ENCODE assay signal across 11 cellular contexts in the genomic region with DNA sequence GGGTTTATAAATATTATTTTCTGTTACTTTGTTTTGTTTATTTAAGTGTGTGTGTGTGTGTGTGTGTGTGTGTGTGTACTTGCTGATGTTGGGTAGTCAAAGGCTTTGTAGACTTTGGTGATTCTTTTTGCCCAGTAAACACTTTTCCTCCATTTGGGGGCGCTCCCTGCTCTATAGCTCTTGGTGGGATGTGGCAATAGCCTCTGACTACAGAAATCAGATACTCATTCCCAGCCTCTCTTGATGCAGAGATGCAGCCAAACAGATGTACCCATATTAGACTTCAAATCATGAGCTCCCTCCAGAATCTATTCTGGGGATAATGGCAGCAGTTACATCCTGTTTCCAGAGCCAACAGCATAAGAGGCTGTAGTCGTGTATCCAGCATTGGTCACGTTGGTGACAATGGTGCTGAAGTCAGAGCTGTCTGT. TPM values are rescaled to one million over a fixed set of nuclear protein-coding genes. Genes with fewer than 3 reads are reported as not detected.
A peak's percentile ranks its signal among the peaks of the same experiment; 100 is the strongest.
DNase-seq lines count a peak whose midpoint lies in the region; ATAC-seq and TF ChIP-seq lines count a peak whose summit lies in the region.
"Had no signal": no experiment of that assay in that cellular context is flagged by ENCODE, and none has a peak within 500 bp of the region (broad histone marks: within the 10 kb centered on the region; RNA-seq: fewer than 3 reads in every experiment).

No MANE protein-coding gene starts in this region.

- H3K9me3 ChIP-seq in skeletal muscle tissue (ENCODE audit: control insufficient read depth in 3 of 3, low read length in 3 of 3) (peaks cover 0 to 5% (median 0%) of the 10 kb centered on the region in 3 donors), esophagus muscularis mucosa (no peaks in the 10 kb centered on the region)

- ATAC-seq in SK-N-SH treated with all-trans-retinoic acid at 6 μM for 48 hours (peak; percentile 65), HG03175 (IDR thresholded peaks at IDR 0.05; ENCODE audit: unreplicated experiment) (no peak), GM19397 (IDR thresholded peaks at IDR 0.05; ENCODE audit: unreplicated experiment) (no peak)

- TF ChIP-seq EP300 in esophagus muscularis mucosa (IDR thresholded peaks at IDR 0.05) = no peak

- H3K27ac ChIP-seq in skeletal muscle tissue (ENCODE audit: low read depth, low read length) (peak overlapping the region; percentile 90), esophagus muscularis mucosa (replicated peaks in 1 of 4) (no peak overlapping the region)
- H3K27ac ChIP-seq: skin epidermis had no signal

- WGBS in esophagus muscularis mucosa = 39% methylated on average over 3 of the region's 3 CpGs

- H3K36me3 ChIP-seq in skeletal muscle tissue (ENCODE audit: control insufficient read depth in 3 of 3, insufficient read depth in 3 of 3, low read length in 3 of 3) (peaks cover 0 to 3% (median 0%) of the 10 kb centered on the region in 3 donors), esophagus muscularis mucosa (no peaks in the 10 kb centered on the region)

- TF ChIP-seq POLR2A in esophagus muscularis mucosa (IDR thresholded peaks at IDR 0.05; ENCODE audit: low read depth) = no peak

- H3K4me3 ChIP-seq in foreskin fibroblast (ENCODE audit: low read depth in 1 of 2, low read length in 2 of 2) (no peak overlapping the region), skeletal muscle tissue (ENCODE audit: low read length in 3 of 3) (no peak overlapping the region), esophagus muscularis mucosa (no peak overlapping the region)
- H3K4me3 ChIP-seq: skin epidermis had no signal

- H3K27me3 ChIP-seq in skeletal muscle tissue (ENCODE audit: control insufficient read depth in 3 of 3, insufficient read depth in 3 of 3, low read length in 3 of 3) (no peaks in the 10 kb centered on the region), esophagus muscularis mucosa (no peaks in the 10 kb centered on the region)

- intact Hi-C loops in esophagus muscularis mucosa (cut with DNase I) = no loop called here

- TF ChIP-seq CTCF in foreskin fibroblast (IDR thresholded peaks at IDR 0.05; ENCODE audit: low read depth, low read length) (peak; percentile 35), esophagus muscularis mucosa (IDR thresholded peaks at IDR 0.05) (peak in 1 of 3 experiments; percentile 5)

- DNase-seq in NCI-H748 (lab: John Stamatoyannopoulos, UW; ENCODE audit: unreplicated experiment) = peak; percentile 33
- DNase-seq in NCI-H748 treated with DMSO at 0.1 percent for 48 hours (lab: John Stamatoyannopoulos, UW) = no peak
- DNase-seq in foreskin fibroblast = peak; percentile 66 to 77
- DNase-seq in esophagus muscularis mucosa (ENCODE audit: extremely low spot score) = no peak
- DNase-seq: activated effector memory CD4-positive, alpha-beta T cell treated with anti-CD3 and anti-CD28 coated beads, Interleukin-2, amount 50 U/mL, for 16 hours; SIG-M5 had no signal

- peaks cover 16 to 24% (median 22%) of the 10 kb centered on the region in 3 donors for H3K4me1 ChIP-seq in skeletal muscle tissue (ENCODE audit: control insufficient read depth in 3 of 3, insufficient read depth in 3 of 3, low read length in 3 of 3)
- no peaks in the 10 kb centered on the region for H3K4me1 ChIP-seq in esophagus muscularis mucosa

- peak overlapping the region in 2 of 3 donors; percentile 18 to 33 for H3K9ac ChIP-seq in skeletal muscle tissue (ENCODE audit: low read depth in 1 of 3, low read length in 3 of 3)

TF ChIP-seq in SK-N-SH treated with all-trans-retinoic acid at 6 μM for 48 hours, 23 proteins besides CTCF, POLR2A, EP300 and RAD21:
- no peak for TF ChIP-seq CSDC2 (CRISPR knock-in tag; IDR thresholded peaks at IDR 0.05)
- TF ChIP-seq, protein P1, sequence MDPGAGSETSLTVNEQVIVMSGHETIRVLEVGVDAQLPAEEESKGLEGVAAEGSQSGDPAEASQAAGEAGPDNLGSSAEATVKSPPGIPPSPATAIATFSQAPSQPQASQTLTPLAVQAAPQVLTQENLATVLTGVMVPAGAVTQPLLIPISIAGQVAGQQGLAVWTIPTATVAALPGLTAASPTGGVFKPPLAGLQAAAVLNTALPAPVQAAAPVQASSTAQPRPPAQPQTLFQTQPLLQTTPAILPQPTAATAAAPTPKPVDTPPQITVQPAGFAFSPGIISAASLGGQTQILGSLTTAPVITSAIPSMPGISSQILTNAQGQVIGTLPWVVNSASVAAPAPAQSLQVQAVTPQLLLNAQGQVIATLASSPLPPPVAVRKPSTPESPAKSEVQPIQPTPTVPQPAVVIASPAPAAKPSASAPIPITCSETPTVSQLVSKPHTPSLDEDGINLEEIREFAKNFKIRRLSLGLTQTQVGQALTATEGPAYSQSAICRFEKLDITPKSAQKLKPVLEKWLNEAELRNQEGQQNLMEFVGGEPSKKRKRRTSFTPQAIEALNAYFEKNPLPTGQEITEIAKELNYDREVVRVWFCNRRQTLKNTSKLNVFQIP (CRISPR knock-in tag; IDR thresholded peaks at IDR 0.05; ENCODE audit: borderline replicate concordance, low read depth) = no peak
- no peak for TF ChIP-seq PPARA (CRISPR knock-in tag; IDR thresholded peaks at IDR 0.05; ENCODE audit: borderline replicate concordance)
- TF ChIP-seq GLIS3 (CRISPR knock-in tag; IDR thresholded peaks at IDR 0.05) = no peak
- no peak for TF ChIP-seq ARNTL (CRISPR knock-in tag; IDR thresholded peaks at IDR 0.05; ENCODE audit: borderline replicate concordance, low read depth)
- no peak for TF ChIP-seq RARB (CRISPR knock-in tag; IDR thresholded peaks at IDR 0.05)
- TF ChIP-seq, protein P2, sequence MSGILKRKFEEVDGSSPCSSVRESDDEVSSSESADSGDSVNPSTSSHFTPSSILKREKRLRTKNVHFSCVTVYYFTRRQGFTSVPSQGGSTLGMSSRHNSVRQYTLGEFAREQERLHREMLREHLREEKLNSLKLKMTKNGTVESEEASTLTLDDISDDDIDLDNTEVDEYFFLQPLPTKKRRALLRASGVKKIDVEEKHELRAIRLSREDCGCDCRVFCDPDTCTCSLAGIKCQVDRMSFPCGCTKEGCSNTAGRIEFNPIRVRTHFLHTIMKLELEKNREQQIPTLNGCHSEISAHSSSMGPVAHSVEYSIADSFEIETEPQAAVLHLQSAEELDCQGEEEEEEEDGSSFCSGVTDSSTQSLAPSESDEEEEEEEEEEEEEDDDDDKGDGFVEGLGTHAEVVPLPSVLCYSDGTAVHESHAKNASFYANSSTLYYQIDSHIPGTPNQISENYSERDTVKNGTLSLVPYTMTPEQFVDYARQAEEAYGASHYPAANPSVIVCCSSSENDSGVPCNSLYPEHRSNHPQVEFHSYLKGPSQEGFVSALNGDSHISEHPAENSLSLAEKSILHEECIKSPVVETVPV (CRISPR knock-in tag; IDR thresholded peaks at IDR 0.05) = no peak
- TF ChIP-seq ISL1 (CRISPR knock-in tag; IDR thresholded peaks at IDR 0.05) = no peak
- TF ChIP-seq SNAI2 (CRISPR knock-in tag; IDR thresholded peaks at IDR 0.05) = no peak
- no peak for TF ChIP-seq TCF4 (CRISPR knock-in tag; IDR thresholded peaks at IDR 0.05; ENCODE audit: borderline replicate concordance)
- no peak for TF ChIP-seq ESRRG (CRISPR knock-in tag; IDR thresholded peaks at IDR 0.05)
- TF ChIP-seq ZNF565 (CRISPR knock-in tag; conservative IDR thresholded peaks at IDR 0.05; ENCODE audit: low read depth) = no peak
- no peak for TF ChIP-seq ZC3H10 (CRISPR knock-in tag; IDR thresholded peaks at IDR 0.05)
- no peak for TF ChIP-seq BACH2 (CRISPR knock-in tag; IDR thresholded peaks at IDR 0.05; ENCODE audit: borderline replicate concordance)
- TF ChIP-seq ZFP30 (CRISPR knock-in tag; IDR thresholded peaks at IDR 0.05) = no peak
- no peak for TF ChIP-seq ZNF70 (CRISPR knock-in tag; IDR thresholded peaks at IDR 0.05)
- no peak for TF ChIP-seq ZFP3 (CRISPR knock-in tag; IDR thresholded peaks at IDR 0.05)
- no peak for TF ChIP-seq ZNF8 (CRISPR knock-in tag; IDR thresholded peaks at IDR 0.05)
- no peak for TF ChIP-seq TOX (CRISPR knock-in tag; IDR thresholded peaks at IDR 0.05; ENCODE audit: borderline replicate concordance)

RNA-seq across cellular contexts. Expression of a gene that starts 33.4 kb away (rescaled TPM):
- total RNA-seq in skeletal muscle tissue (1.6 TPM), esophagus muscularis mucosa (under 1 TPM in 1 of 4 donors, not detected in 3; 0.29 TPM)

RNA-seq across cellular contexts. Expression of a gene that starts 36.0 kb away (rescaled TPM):
- total RNA-seq in skeletal muscle tissue (5.2 TPM), esophagus muscularis mucosa (10 to 100 TPM; 10.1 to 21.0 (median 12.1) TPM)

Comparison
In these comparisons a context has a peak if more than half of its experiments do, and no peak if none do; other contexts are left out.
1. DNase-seq: peak in NCI-H748 (single experiment) and foreskin fibroblast (2 of 2); none in NCI-H748 treated with DMSO at 0.1 percent for 48 hours (single experiment) and esophagus muscularis mucosa (single experiment).